Comparison of ENCODE assay signal across 24 cellular contexts in genomic region chr5:130714200-130714599, GRCh38.
DNase-seq lines count a peak whose midpoint lies in the region; ATAC-seq, FAIRE-seq and TF ChIP-seq lines count a peak whose summit lies in the region.
"Had no signal": no experiment of that assay in that cellular context is flagged by ENCODE, and none has a peak within 500 bp of the region (broad histone marks: within the 10 kb centered on the region; RNA-seq: fewer than 3 reads in every experiment).

No MANE protein-coding gene starts in this region.

- no peak overlapping the region for H4K8ac ChIP-seq in H9 (replicated peaks; ENCODE audit: insufficient read length, low read depth, low read length)

- H2BK12ac ChIP-seq in H9 (ENCODE audit: insufficient read length, low read depth, low read length): no peak overlapping the region

- no peak overlapping the region for H2BK20ac ChIP-seq in H9 (ENCODE audit: low read depth, low read length, poor library complexity, severe bottlenecking)

- no peaks in the 10 kb centered on the region for H3K79me1 ChIP-seq in H9 (ENCODE audit: insufficient read depth, low read depth, low read length, poor library complexity, severe bottlenecking)

- no peak overlapping the region for H4K5ac ChIP-seq in H9 (ENCODE audit: insufficient read length, low read depth, low read length)

- H3K4ac ChIP-seq in H9 (ENCODE audit: low read depth, low read length): no peak overlapping the region

- no peaks in the 10 kb centered on the region for H3K27me3 Mint-ChIP-seq in H9 (ENCODE audit: low read depth)
- H3K27me3 Mint-ChIP-seq in nephron progenitor cell (ENCODE audit: low read depth, poor library complexity): no peaks in the 10 kb centered on the region

- H2AFZ ChIP-seq in H9 (ENCODE audit: low read length): no peak overlapping the region
- no peak overlapping the region for H2AFZ ChIP-seq in PC-3 (ENCODE audit: low read length)
- H2AFZ ChIP-seq in GM12878 (ENCODE audit: control insufficient read depth, low read depth, low read length): no peak overlapping the region

- H3K23ac ChIP-seq in H9 (ENCODE audit: insufficient read length, low read depth, low read length): no peak overlapping the region

- H3K36me3 Mint-ChIP-seq in H9 (ENCODE audit: insufficient read depth in 1 of 3, low read depth in 3 of 3) (no peaks in the 10 kb centered on the region), nephron progenitor cell (ENCODE audit: low read depth) (no peaks in the 10 kb centered on the region)
- H3K36me3 Mint-ChIP-seq: CD14-positive monocyte; CD4-positive, alpha-beta memory T cell; CD4-positive, CD25-positive, alpha-beta regulatory T cell; CD8-positive, alpha-beta memory T cell had no signal

- no peaks in the 10 kb centered on the region for H3K79me2 ChIP-seq in H9 (ENCODE audit: insufficient read depth, low read length)
- no peaks in the 10 kb centered on the region for H3K79me2 ChIP-seq in PC-3 (ENCODE audit: low read length)
- no peaks in the 10 kb centered on the region for H3K79me2 ChIP-seq in GM12878 (ENCODE audit: control insufficient read depth, insufficient read depth, low read length)

- H3K9me2 ChIP-seq in PC-3 (replicated peaks; ENCODE audit: low read length): no peaks in the 10 kb centered on the region

- peaks cover 6% of the 10 kb centered on the region for H3F3A ChIP-seq in PC-3 (ENCODE audit: low read length, unreplicated experiment)

- no peak overlapping the region for H4K91ac ChIP-seq in H9 (ENCODE audit: insufficient read length, low read depth, low read length)

- no TSS peak for BruUV-seq in PC-3 (replicated peaks; lab: Mats Ljungman, UMichigan)
- no TSS peak for BruUV-seq in GM12878 (replicated peaks; lab: Mats Ljungman, UMichigan)

- H3K27me3 ChIP-seq in H9 (ENCODE audit: insufficient read depth, low read length): no peaks in the 10 kb centered on the region
- no peaks in the 10 kb centered on the region for H3K27me3 ChIP-seq in PC-3 (ENCODE audit: low read length)
- no peaks in the 10 kb centered on the region for H3K27me3 ChIP-seq in GM12878 (replicated peaks in 1 of 2; ENCODE audit: control insufficient read depth in 2 of 2, insufficient read depth in 2 of 2, low read length in 1 of 2)
- H3K27me3 ChIP-seq: BE2C, BLaER1 had no signal

- SMC1A ChIA-PET in GM12878 (lab: Charles Lee; ENCODE audit: uncharacterized antibody, unreplicated experiment): interaction anchor here (1.0 kb wide), 1 partner anchor 141 kb away, joined by 3 read pairs; no protein-coding TSS in a partner anchor

- H3K9me3 ChIP-seq in H9 (ENCODE audit: control insufficient read depth, low read depth, low read length) (no peaks in the 10 kb centered on the region), PC-3 (ENCODE audit: low read length) (no peaks in the 10 kb centered on the region), GM12878 (replicated peaks; ENCODE audit: control insufficient read depth, insufficient read depth, low read length) (no peaks in the 10 kb centered on the region)
- H3K9me3 ChIP-seq: BE2C, BLaER1 had no signal

- H3K36me3 ChIP-seq in PC-3 (ENCODE audit: low read depth, low read length): no peaks in the 10 kb centered on the region
- no peaks in the 10 kb centered on the region for H3K36me3 ChIP-seq in GM12878 (ENCODE audit: control insufficient read depth in 2 of 2, insufficient read depth in 2 of 2, low read length in 1 of 2)
- H3K36me3 ChIP-seq: BE2C, BLaER1 had no signal

- H3K4me1 ChIP-seq in H9 (ENCODE audit: insufficient read depth, low read length) (no peaks in the 10 kb centered on the region), PC-3 (ENCODE audit: insufficient read depth, low read length) (peaks cover 40% of the 10 kb centered on the region), GM12878 (ENCODE audit: control insufficient read depth, insufficient read depth, low read length) (no peaks in the 10 kb centered on the region)
- H3K4me1 ChIP-seq: BE2C, BLaER1 had no signal

- H2AK5ac ChIP-seq in H9 (ENCODE audit: insufficient read length, low read length): no peak overlapping the region

- no peak for TF ChIP-seq POLR2A in GM12878 (IDR thresholded peaks at IDR 0.05; ENCODE audit: low read depth, low read length)

- no peak for DNase-seq in H9
- DNase-seq in PC-3: no peak
- no peak for DNase-seq in GM12878 (ENCODE audit: low read depth, low spot score)
- DNase-seq in nephron progenitor cell: no peak
- no peak for DNase-seq in SIG-M5 treated with dmso at 0.1 percent for 504 hours (lab: John Stamatoyannopoulos, UW; ENCODE audit: unreplicated experiment)
- no peak for DNase-seq in middle frontal gyrus (ENCODE audit: extremely low spot score, low spot score)
- DNase-seq: 8988T; ACHN; BE2C; C1 segment of cervical spinal cord; CD4-positive, alpha-beta memory T cell; CD4-positive, CD25-positive, alpha-beta regulatory T cell; CD8-positive, alpha-beta memory T cell; COR-L47; DMS79 treated with DMSO at 0.1 percent for 48 hours; GF-D8 had no signal

- no peak overlapping the region for H3K14ac ChIP-seq in H9 (ENCODE audit: insufficient read depth, low read length)

- H3K18ac ChIP-seq in H9 (ENCODE audit: insufficient read length, low read depth, low read length): no peak overlapping the region

- H2BK15ac ChIP-seq in H9 (ENCODE audit: low read depth, low read length): no peak overlapping the region

- no peak for TF ChIP-seq RAD21 in GM12878 (IDR thresholded peaks at IDR 0.05; ENCODE audit: insufficient read depth, low read depth, low read length)

- ATAC-seq in PC-3 (no peak), GM12878 (no peak), GM19463 (IDR thresholded peaks at IDR 0.05; ENCODE audit: unreplicated experiment) (no peak)

- TF ChIP-seq EP300 in GM12878 (IDR thresholded peaks at IDR 0.05; ENCODE audit: borderline replicate concordance in 1 of 2, control insufficient read depth in 1 of 2, low read depth in 2 of 2, low read length in 2 of 2): no peak

- no peak overlapping the region for H3K27ac Mint-ChIP-seq in H9
- H3K27ac Mint-ChIP-seq in nephron progenitor cell: peak overlapping the region; percentile 70
- H3K27ac Mint-ChIP-seq: CD14-positive monocyte; CD4-positive, alpha-beta memory T cell; CD4-positive, CD25-positive, alpha-beta regulatory T cell; CD8-positive, alpha-beta memory T cell had no signal

- H3K4me2 ChIP-seq in H9 (ENCODE audit: insufficient read depth, insufficient read length, low read length) (no peak overlapping the region), PC-3 (ENCODE audit: low read length) (no peak overlapping the region), GM12878 (ENCODE audit: control insufficient read depth, insufficient read depth) (no peak overlapping the region)
- H3K4me2 ChIP-seq: BLaER1 had no signal

- RAD21 ChIA-PET in GM12878 (lab: Charles Lee; ENCODE audit: unreplicated experiment): no interaction called here

- WGBS in H9 (ENCODE audit: extremely low coverage, insufficient read length, low lambda C conversion rate): no CpG with 5 or more reads among the region's 1 CpG
- WGBS in GM12878 (ENCODE audit: insufficient coverage, insufficient replicate concordance, low lambda C conversion rate, missing lambda C conversion rate): 50% methylated on average over 1 of the region's 1 CpG

- peaks cover 5 to 8% of the 10 kb centered on the region in 2 experiments; a peak in 3 of 4 replicates for H3K4me1 Mint-ChIP-seq in H9
- H3K4me1 Mint-ChIP-seq in nephron progenitor cell: peaks cover 41% of the 10 kb centered on the region
- H3K4me1 Mint-ChIP-seq: CD14-positive monocyte; CD4-positive, alpha-beta memory T cell; CD4-positive, CD25-positive, alpha-beta regulatory T cell; CD8-positive, alpha-beta memory T cell had no signal

- no peak overlapping the region for H3K56ac ChIP-seq in H9 (ENCODE audit: insufficient read length, low read depth, low read length)

- H3K4me3 ChIP-seq in PC-3 (ENCODE audit: low read length): no peak overlapping the region
- no peak overlapping the region for H3K4me3 ChIP-seq in GM12878
- H3K4me3 ChIP-seq: BLaER1 had no signal

- no peaks in the 10 kb centered on the region for H4K20me1 ChIP-seq in H9 (ENCODE audit: control insufficient read depth, insufficient read depth, insufficient read length)
- no peaks in the 10 kb centered on the region for H4K20me1 ChIP-seq in PC-3 (ENCODE audit: low read length)
- no peaks in the 10 kb centered on the region for H4K20me1 ChIP-seq in GM12878 (ENCODE audit: control insufficient read depth, insufficient read depth)
- H4K20me1 ChIP-seq: BLaER1 had no signal

- peak overlapping the region; percentile 36 for H3T11ph ChIP-seq in H9 (ENCODE audit: low read length)

- H3K9me3 Mint-ChIP-seq in H9: no peaks in the 10 kb centered on the region
- no peaks in the 10 kb centered on the region for H3K9me3 Mint-ChIP-seq in nephron progenitor cell
- H3K9me3 Mint-ChIP-seq: CD14-positive monocyte; CD4-positive, alpha-beta memory T cell had no signal

- CTCF ChIA-PET in PC-3 (lab: Charles Lee) (interaction anchor here (0.7 kb wide), 1 partner anchor 11 kb away, joined by 4 read pairs; no protein-coding TSS in a partner anchor), GM12878 (lab: Yijun Ruan, JAX) (no interaction called here)

- no peaks in the 10 kb centered on the region for H3K23me2 ChIP-seq in H9 (ENCODE audit: insufficient read length, low read depth, low read length, poor library complexity, severe bottlenecking)

- intact Hi-C loops in PC-3 (cut with micrococcal nuclease): loop anchor here (5.0 kb wide), 1 partner anchor 62 kb away; no protein-coding TSS in a partner anchor
- intact Hi-C loops in GM12878 (cut with micrococcal nuclease; ENCODE audit: unreplicated experiment): no loop called here

- TF ChIP-seq CTCF in H9 (conservative IDR thresholded peaks at IDR 0.05): no peak
- TF ChIP-seq CTCF in PC-3 (conservative IDR thresholded peaks at IDR 0.05; ENCODE audit: low read depth, low read length): no peak
- TF ChIP-seq CTCF in GM12878 (IDR thresholded peaks at IDR 0.05 in 2 of 3, conservative IDR thresholded peaks at IDR 0.05 in 1 of 3; ENCODE audit: control insufficient read depth in 2 of 3, extremely low read depth in 1 of 3, insufficient read depth in 1 of 3, low read depth in 3 of 3, low read length in 3 of 3): no peak
- no peak for TF ChIP-seq CTCF in nephron progenitor cell (IDR thresholded peaks at IDR 0.05)

- no peak overlapping the region for H2BK5ac ChIP-seq in H9 (ENCODE audit: insufficient read length, low read length)

- H3K4me3 Mint-ChIP-seq in H9 (no peak overlapping the region), nephron progenitor cell (no peak overlapping the region)
- H3K4me3 Mint-ChIP-seq: CD14-positive monocyte; CD4-positive, alpha-beta memory T cell; CD4-positive, CD25-positive, alpha-beta regulatory T cell; CD8-positive, alpha-beta memory T cell had no signal

- H3K27ac ChIP-seq in H9 (ENCODE audit: insufficient read length, low read depth, low read length) (no peak overlapping the region), PC-3 (ENCODE audit: low read length) (peak overlapping the region; percentile 14), GM12878 (ENCODE audit: control insufficient read depth, insufficient read depth) (no peak overlapping the region)
- H3K27ac ChIP-seq: BLaER1 had no signal

- no peak for FAIRE-seq in GM12878 (lab: Jason Lieb, UNC)
- FAIRE-seq: A204.1, D721Med, G401.6, GM12892, GM18507 had no signal

- POLR2A ChIA-PET in PC-3 (lab: Charles Lee; ENCODE audit: unreplicated experiment) (interaction anchor here (0.7 kb wide), 1 partner anchor 451 kb away, joined by 5 read pairs; no protein-coding TSS in a partner anchor), GM12878 (lab: Charles Lee) (no interaction called here)

- H2BK120ac ChIP-seq in H9 (ENCODE audit: low read depth, low read length, poor library complexity, severe bottlenecking): no peak overlapping the region

- in situ Hi-C loops in GM12878 (cut with MboI): no loop called here

- H3K9ac ChIP-seq in H9 (ENCODE audit: extremely low read depth, insufficient read length, low read length) (no peak overlapping the region), PC-3 (ENCODE audit: low read length) (no peak overlapping the region), GM12878 (ENCODE audit: control insufficient read depth, insufficient read depth, low read length) (no peak overlapping the region)
- H3K9ac ChIP-seq: BLaER1 had no signal
